Comparison of ENCODE assay signal across 8 cellular contexts in genomic region chr19:58182577-58182988, GRCh38. TPM values are rescaled to one million over a fixed set of nuclear protein-coding genes. Genes with fewer than 3 reads are reported as not detected.
DNase-seq lines count a peak whose midpoint lies in the region; ATAC-seq and TF ChIP-seq lines count a peak whose summit lies in the region.

No MANE protein-coding gene starts in this region.

- 2 to 8% (median 5%) methylated on average over 16 to 17 of the region's 17 CpGs for WGBS in psoas muscle, 3 donors

- peak overlapping the region; percentile 98 for H3K4me3 ChIP-seq in psoas muscle

- DNase-seq in CD1c-positive myeloid dendritic cell (ENCODE audit: extremely low spot score) (peak; percentile 96), epithelial cell of prostate (ENCODE audit: low read depth, low spot score) (no peak), psoas muscle (no peak), NCI-H510A treated with DMSO at 0.1 percent for 48 hours (lab: John Stamatoyannopoulos, UW) (no peak), DMS 273 (lab: John Stamatoyannopoulos, UW; ENCODE audit: unreplicated experiment) (no peak)
- peak; percentile 73 for DNase-seq in activated CD4-positive, alpha-beta T cell treated with anti-CD3 and anti-CD28 coated beads for 1 hour

- TF ChIP-seq CTCF in psoas muscle (IDR thresholded peaks at IDR 0.05) = no peak

- H3K27me3 ChIP-seq in psoas muscle (ENCODE audit: insufficient read depth in 3 of 3, low read length in 2 of 3) = no peaks in the 10 kb centered on the region

- intact Hi-C loops in psoas muscle (cut with DNase I) = no loop called here

- H3K4me1 ChIP-seq in psoas muscle = peaks cover 3% of the 10 kb centered on the region

- ATAC-seq in HG03060 (IDR thresholded peaks at IDR 0.05; ENCODE audit: low read depth, unreplicated experiment) (peak; percentile 11), psoas muscle (no peak), GM21529 (IDR thresholded peaks at IDR 0.05; ENCODE audit: unreplicated experiment) (no peak)

- peaks cover 91% of the 10 kb centered on the region for H3K9me3 ChIP-seq in psoas muscle

- peaks cover 24 to 27% of the 10 kb centered on the region in 2 donors for H3K36me3 ChIP-seq in psoas muscle (ENCODE audit: insufficient read depth in 1 of 2, low read depth in 1 of 2)

- H3K27ac ChIP-seq in epithelial cell of prostate = peak overlapping the region; percentile 99
- peak overlapping the region; percentile 98 for H3K27ac ChIP-seq in psoas muscle

RNA-seq across cellular contexts. Expression of gene ZNF274, which starts 0.3 kb away (rescaled TPM):
- total RNA-seq in psoas muscle = 10 to 100 TPM; 11.2 to 15.0 (median 14.8) TPM
- 10 to 100 TPM; 11.3 to 20.5 (median 13.9) TPM for polyA plus RNA-seq in psoas muscle

RNA-seq across cellular contexts. Expression of gene ZNF329, which starts 32.0 kb away (rescaled TPM):
- 1 to 10 TPM; 1.4 to 5.7 (median 1.9) TPM for total RNA-seq in psoas muscle
- polyA plus RNA-seq in psoas muscle = 1 to 10 TPM in 2 of 3 donors, under 1 TPM in 1; 0.79 to 3.5 (median 1.9) TPM

RNA-seq across cellular contexts. Expression of gene ZNF544, which starts 46.1 kb away (rescaled TPM):
- total RNA-seq in psoas muscle = 10 to 100 TPM in 1 of 4 donors, 1 to 10 TPM in 3; 2.4 to 15.3 (median 5.1) TPM
- polyA plus RNA-seq in psoas muscle = 1 to 10 TPM; 3.8 to 8.1 (median 7.8) TPM

Comparison
In these comparisons a context has a peak if more than half of its experiments do, and no peak if none do; other contexts are left out.
1. DNase-seq: peak in CD1c-positive myeloid dendritic cell (single experiment) and activated CD4-positive, alpha-beta T cell treated with anti-CD3 and anti-CD28 coated beads for 1 hour (single experiment); none in epithelial cell of prostate (single experiment), psoas muscle (0 of 2), NCI-H510A treated with DMSO at 0.1 percent for 48 hours (single experiment) and DMS 273 (single experiment).